27 cellular contexts compared by ENCODE assay signal in genomic region chr10:27621441-27621840, GRCh38.
DNase-seq lines count a peak whose midpoint lies in the region; ATAC-seq and TF ChIP-seq lines count a peak whose summit lies in the region.
"Had no signal": no experiment of that assay in that cellular context is flagged by ENCODE, and none has a peak within 500 bp of the region (broad histone marks: within the 10 kb centered on the region; RNA-seq: fewer than 3 reads in every experiment).

No MANE protein-coding gene starts in this region.

- POLR2A ChIA-PET in HEK293T (lab: Yijun Ruan, JAX) = no interaction called here

- 39 to 44% methylated on average over 3 of the region's 3 CpGs for WGBS in thyroid gland, 2 donors

- H3K4me1 Mint-ChIP-seq in HFFc6 (ENCODE audit: low read depth) = peaks cover 73% of the 10 kb centered on the region
- peaks cover 41% of the 10 kb centered on the region for H3K4me1 Mint-ChIP-seq in mesothelial cell of epicardium
- H3K4me1 Mint-ChIP-seq: activated CD4-positive, alpha-beta T cell treated with anti-CD3 and anti-CD28 coated beads, Interleukin-2, amount 10 ng/mL, durations not matched to agents 24 days and 14 days; activated naive CD8-positive, alpha-beta T cell treated with anti-CD3 and anti-CD28 coated beads, Interleukin-2, amount 10 ng/mL, durations not matched to agents 7 days and 5 days; memory B cell had no signal

- no peaks in the 10 kb centered on the region for H3K9me3 ChIP-seq in thyroid gland
- H3K9me3 ChIP-seq: psoas muscle had no signal

- H3K27me3 ChIP-seq in thyroid gland = no peaks in the 10 kb centered on the region
- H3K27me3 ChIP-seq: foreskin keratinocyte had no signal

- peak overlapping the region; percentile 85 for H3K27ac Mint-ChIP-seq in HFFc6
- H3K27ac Mint-ChIP-seq in mesothelial cell of epicardium = peak overlapping the region; percentile 89
- H3K27ac Mint-ChIP-seq: activated CD4-positive, alpha-beta T cell treated with anti-CD3 and anti-CD28 coated beads, Interleukin-2, amount 10 ng/mL, durations not matched to agents 24 days and 14 days; activated naive CD8-positive, alpha-beta T cell treated with anti-CD3 and anti-CD28 coated beads, Interleukin-2, amount 10 ng/mL, durations not matched to agents 7 days and 5 days; memory B cell had no signal

- H3K36me3 Mint-ChIP-seq in HFFc6 (ENCODE audit: low read depth) (no peaks in the 10 kb centered on the region), mesothelial cell of epicardium (no peaks in the 10 kb centered on the region)
- H3K36me3 Mint-ChIP-seq: activated naive CD8-positive, alpha-beta T cell treated with anti-CD3 and anti-CD28 coated beads, Interleukin-2, amount 10 ng/mL, durations not matched to agents 7 days and 5 days; memory B cell had no signal

- CTCF ChIA-PET in HEK293T (lab: Yijun Ruan, JAX) = no interaction called here

- H3K4me3 ChIP-seq in coronary artery (peak overlapping the region; percentile 37), thyroid gland (replicated peaks in 1 of 3) (no peak overlapping the region)
- H3K4me3 ChIP-seq: psoas muscle, skin epidermis had no signal

- TF ChIP-seq CTCF in HFFc6 (IDR thresholded peaks at IDR 0.05) (no peak), coronary artery (IDR thresholded peaks at IDR 0.05) (no peak), mesothelial cell of epicardium (IDR thresholded peaks at IDR 0.05; ENCODE audit: unreplicated experiment) (no peak), thyroid gland (IDR thresholded peaks at IDR 0.05) (no peak)

- H3K4me3 Mint-ChIP-seq in HFFc6 = peak overlapping the region; percentile 78
- peak overlapping the region; percentile 36 for H3K4me3 Mint-ChIP-seq in mesothelial cell of epicardium
- H3K4me3 Mint-ChIP-seq: activated CD4-positive, alpha-beta T cell treated with anti-CD3 and anti-CD28 coated beads, Interleukin-2, amount 10 ng/mL, durations not matched to agents 24 days and 14 days; activated naive CD8-positive, alpha-beta T cell treated with anti-CD3 and anti-CD28 coated beads, Interleukin-2, amount 10 ng/mL, durations not matched to agents 7 days and 5 days; memory B cell had no signal

- H3K27me3 Mint-ChIP-seq in HFFc6 (ENCODE audit: insufficient read depth) (no peaks in the 10 kb centered on the region; the same call in 1 of the 2 replicates), mesothelial cell of epicardium (ENCODE audit: low read depth) (no peaks in the 10 kb centered on the region)

- intact Hi-C loops in thyroid gland (cut with DNase I) = no loop called here

- DNase-seq in HFFc6 = peak; percentile 29
- DNase-seq in coronary artery (ENCODE audit: low spot score) = no peak
- no peak for DNase-seq in mesothelial cell of epicardium (ENCODE audit: low spot score in 2 of 2, unreplicated experiment in 2 of 2)
- peak; percentile 28 to 36 for DNase-seq in thyroid gland
- DNase-seq in stimulated activated CD4-positive, alpha-beta T cell treated with anti-CD3 and anti-CD28 coated beads, Interleukin-4, amount 100 ng/mL, for 24 hours = no peak
- no peak for DNase-seq in HEK293T (ENCODE audit: extremely low spot score)
- DNase-seq: activated CD4-positive, alpha-beta T cell treated with anti-CD3 and anti-CD28 coated beads, Interleukin-2, amount 10 ng/mL, durations not matched to agents 24 days and 14 days; activated gamma-delta T cell; activated naive CD8-positive, alpha-beta T cell treated with anti-CD3 and anti-CD28 coated beads, Interleukin-2, amount 10 ng/mL, durations not matched to agents 7 days and 5 days; activated T-cell treated with anti-CD3 and anti-CD28 coated beads, Interleukin-2, amount 50 U/mL, for 1 hour; Calu3; DND-41; Kasumi-1; left colon; MV-4-11; NCI-H524; NK-92 treated with Interleukin-12 subunit alpha and Interleukin-12 subunit beta, amount 100 ng/mL, for 24 hours; PC-3; T-helper 2 cell had no signal

- no peak for TF ChIP-seq POLR2A in thyroid gland (IDR thresholded peaks at IDR 0.05)

- H3K27ac ChIP-seq in coronary artery (peak overlapping the region; percentile 64 to 83), thyroid gland (peak overlapping the region; percentile 49 to 88 (median 88))
- H3K27ac ChIP-seq: foreskin keratinocyte, psoas muscle had no signal

- no peak for ATAC-seq in GM21381 (IDR thresholded peaks at IDR 0.05; ENCODE audit: unreplicated experiment)
- ATAC-seq in GM18517 (IDR thresholded peaks at IDR 0.05; ENCODE audit: unreplicated experiment) = no peak
- ATAC-seq: HepG2, PC-3, SK-N-SH treated with all-trans-retinoic acid at 6 μM for 48 hours had no signal

- H3K36me3 ChIP-seq in thyroid gland = no peaks in the 10 kb centered on the region

- H3K9me3 Mint-ChIP-seq in HFFc6 = no peaks in the 10 kb centered on the region
- no peaks in the 10 kb centered on the region for H3K9me3 Mint-ChIP-seq in mesothelial cell of epicardium
- H3K9me3 Mint-ChIP-seq: activated CD4-positive, alpha-beta T cell treated with anti-CD3 and anti-CD28 coated beads, Interleukin-2, amount 10 ng/mL, durations not matched to agents 24 days and 14 days; activated naive CD8-positive, alpha-beta T cell treated with anti-CD3 and anti-CD28 coated beads, Interleukin-2, amount 10 ng/mL, durations not matched to agents 7 days and 5 days; memory B cell had no signal

- H3K4me1 ChIP-seq in thyroid gland = peaks cover 20 to 23% of the 10 kb centered on the region in 2 donors
- H3K4me1 ChIP-seq: foreskin keratinocyte, psoas muscle had no signal

TF ChIP-seq in HEK293T, 16 proteins besides CTCF, POLR2A, EP300 and RAD21:
- TF ChIP-seq HDGF (IDR thresholded peaks at IDR 0.05; ENCODE audit: borderline replicate concordance) (no peak), L3MBTL2 (conservative IDR thresholded peaks at IDR 0.05) (no peak), FOXK2 (IDR thresholded peaks at IDR 0.05) (no peak), LEF1 (IDR thresholded peaks at IDR 0.05; ENCODE audit: borderline replicate concordance) (no peak), FOXM1 (IDR thresholded peaks at IDR 0.05; ENCODE audit: borderline replicate concordance) (no peak), FOXA1 (IDR thresholded peaks at IDR 0.05) (no peak), ARNT (IDR thresholded peaks at IDR 0.05) (no peak), SP1 (IDR thresholded peaks at IDR 0.05) (no peak), BHLHE40 (IDR thresholded peaks at IDR 0.05; ENCODE audit: borderline replicate concordance) (no peak), PKNOX1 (IDR thresholded peaks at IDR 0.05) (no peak), CTBP1 (IDR thresholded peaks at IDR 0.05; ENCODE audit: borderline replicate concordance) (no peak), NFRKB (IDR thresholded peaks at IDR 0.05) (no peak), TARDBP (IDR thresholded peaks at IDR 0.05) (no peak), ELF4 (IDR thresholded peaks at IDR 0.05) (no peak), SUZ12 (IDR thresholded peaks at IDR 0.05) (no peak), ZNF384 (IDR thresholded peaks at IDR 0.05) (no peak)
TF ChIP-seq in HEK293T: peak in this region for 0.

Comparison
In these comparisons a context has a peak if more than half of its experiments do, and no peak if none do; other contexts are left out.
1. DNase-seq: peak in HFFc6 (single experiment) and thyroid gland (2 of 2); none in coronary artery (single experiment), mesothelial cell of epicardium (0 of 2), stimulated activated CD4-positive, alpha-beta T cell treated with anti-CD3 and anti-CD28 coated beads, Interleukin-4, amount 100 ng/mL, for 24 hours (single experiment) and HEK293T (single experiment).